17 cellular contexts compared by ENCODE assay signal in the genomic region with DNA sequence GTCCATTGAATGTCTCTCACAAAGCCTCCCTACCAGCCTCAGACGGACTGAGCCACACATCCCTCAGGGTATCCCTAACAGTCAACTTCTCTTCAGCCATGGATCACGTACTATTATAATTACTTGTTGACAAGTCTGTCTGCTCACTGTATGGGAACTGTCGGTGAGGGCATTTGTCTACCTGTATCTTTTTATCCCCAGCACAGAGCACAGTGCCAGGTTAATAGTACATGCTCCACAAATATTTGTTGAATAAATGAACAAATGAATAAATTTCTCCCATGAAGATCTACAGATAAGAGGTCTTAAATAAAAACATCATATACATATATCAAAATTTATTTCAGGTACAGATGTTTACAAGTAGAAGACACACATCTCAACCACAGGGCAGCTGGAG.
DNase-seq lines count a peak whose midpoint lies in the region; FAIRE-seq and TF ChIP-seq lines count a peak whose summit lies in the region.
"Had no signal": no experiment of that assay in that cellular context is flagged by ENCODE, and none has a peak within 500 bp of the region (broad histone marks: within the 10 kb centered on the region; RNA-seq: fewer than 3 reads in every experiment).

No MANE protein-coding gene starts in this region.

- no peak overlapping the region for H2BK5ac ChIP-seq in H1 (ENCODE audit: low read depth, low read length)
- no peak overlapping the region for H2BK5ac ChIP-seq in trophoblast cell (ENCODE audit: low read depth, low read length, poor library complexity)

- WGBS in H1 (ENCODE audit: extremely low coverage in 1 of 2, insufficient coverage in 1 of 2, insufficient read length in 1 of 2, insufficient replicate concordance in 2 of 2, low coverage in 1 of 2, low lambda C conversion rate in 2 of 2, missing lambda C conversion rate in 1 of 2), 2 experiments, result 86% methylated on average over 3 of the region's 3 CpGs; no CpG with 5 or more reads in 1 of the 2 experiments
- no CpG with 5 or more reads among the region's 3 CpGs for WGBS in trophoblast cell (ENCODE audit: extremely low coverage, insufficient coverage, insufficient read length)
- 93 to 99% methylated on average over 3 of the region's 3 CpGs for WGBS in thyroid gland, 2 donors

- H4K8ac ChIP-seq in H1 (ENCODE audit: extremely low read depth, insufficient read depth, low read length), result no peak overlapping the region
- no peak overlapping the region for H4K8ac ChIP-seq in trophoblast cell (ENCODE audit: low read depth, low read length)

- TF ChIP-seq POLR2A in H1 (IDR thresholded peaks at IDR 0.05; ENCODE audit: control extremely low read depth in 1 of 2, low read depth in 2 of 2, low read length in 2 of 2) (no peak), thyroid gland (IDR thresholded peaks at IDR 0.05) (no peak)

- H3K36me3 ChIP-seq in H1 (ENCODE audit: control insufficient read depth in 2 of 4, insufficient read depth in 4 of 4, low read length in 3 of 4) (no peaks in the 10 kb centered on the region), trophoblast cell (ENCODE audit: control insufficient read depth in 1 of 2, insufficient read depth in 2 of 2, low read length in 2 of 2) (no peaks in the 10 kb centered on the region), thyroid gland (no peaks in the 10 kb centered on the region)

- no peak overlapping the region for H2AFZ ChIP-seq in H1 (ENCODE audit: low read length)
- no peak overlapping the region for H2AFZ ChIP-seq in trophoblast cell (ENCODE audit: insufficient read depth, low read length, poor library complexity)

- POLR2A ChIA-PET in H1 (lab: Charles Lee; ENCODE audit: partially characterized antibody), result no interaction called here

- H3K79me2 ChIP-seq in H1 (ENCODE audit: control insufficient read depth in 1 of 2, insufficient read depth in 2 of 2, low read length in 2 of 2) (no peaks in the 10 kb centered on the region), trophoblast cell (ENCODE audit: control insufficient read depth, insufficient read depth, low read length, poor library complexity) (no peaks in the 10 kb centered on the region)

- H3K4me3 ChIP-seq in H1 (ENCODE audit: extremely low read depth in 1 of 4, insufficient read depth in 2 of 4, low read depth in 3 of 4, low read length in 4 of 4) (no peak overlapping the region), trophoblast cell (ENCODE audit: low read depth, low read length) (no peak overlapping the region), thyroid gland (replicated peaks in 1 of 3) (no peak overlapping the region)

- no peak overlapping the region for H2BK20ac ChIP-seq in H1 (ENCODE audit: low read length)

- H3K27ac ChIP-seq in 22Rv1 (peak overlapping the region; percentile 25), H1 (ENCODE audit: low read depth, low read length) (no peak overlapping the region), trophoblast cell (ENCODE audit: low read depth, low read length) (no peak overlapping the region), thyroid gland (no peak overlapping the region)

- H3K56ac ChIP-seq in H1 (replicated peaks; ENCODE audit: insufficient read length, low read depth, low read length), result no peak overlapping the region

- H3K23ac ChIP-seq in H1 (ENCODE audit: insufficient read length) (no peak overlapping the region), trophoblast cell (ENCODE audit: low read length) (no peak overlapping the region)

- H3K79me1 ChIP-seq in H1 (ENCODE audit: low read depth, low read length), result no peaks in the 10 kb centered on the region
- H3K79me1 ChIP-seq in trophoblast cell (ENCODE audit: low read length), result peaks cover 5% of the 10 kb centered on the region

- H4K5ac ChIP-seq in H1 (ENCODE audit: insufficient read length, low read depth, low read length), result no peak overlapping the region

- H3K14ac ChIP-seq in H1 (ENCODE audit: insufficient read length) (no peak overlapping the region), trophoblast cell (ENCODE audit: low read length) (no peak overlapping the region)

- H3K9ac ChIP-seq in H1 (replicated peaks in 1 of 4; ENCODE audit: extremely low read depth in 1 of 4, low read depth in 3 of 4, low read length in 3 of 4) (no peak overlapping the region), trophoblast cell (ENCODE audit: low read length) (no peak overlapping the region)

- 0 out of 2 replicates have a peak overlapping the region, but pooled peaks have one; percentile 10 for H2BK15ac ChIP-seq in H1 (ENCODE audit: low read length)

- H3K4me1 ChIP-seq in H1 (replicated peaks in 1 of 4; ENCODE audit: control insufficient read depth in 3 of 4, insufficient read depth in 4 of 4, low read length in 3 of 4), result peaks cover 5 to 12% (median 10%) of the 10 kb centered on the region in 4 experiments
- H3K4me1 ChIP-seq in trophoblast cell (ENCODE audit: control insufficient read depth in 1 of 2, insufficient read depth in 2 of 2, low read length in 2 of 2), result peaks cover 6 to 7% of the 10 kb centered on the region in 2 experiments
- H3K4me1 ChIP-seq in thyroid gland, result peaks cover 12% of the 10 kb centered on the region in 2 donors

- H4K12ac ChIP-seq in trophoblast cell (ENCODE audit: low read depth, low read length), result no peak overlapping the region

- H2BK120ac ChIP-seq in H1 (replicated peaks; ENCODE audit: low read depth, low read length) (no peak overlapping the region), trophoblast cell (ENCODE audit: insufficient read depth, low read length, poor library complexity) (no peak overlapping the region)

- TF ChIP-seq RAD21 in H1 (IDR thresholded peaks at IDR 0.05 in 1 of 2, conservative IDR thresholded peaks at IDR 0.05 in 1 of 2; ENCODE audit: low read depth in 2 of 2, low read length in 2 of 2), result no peak

- DNase-seq in NCI-H526 (lab: John Stamatoyannopoulos, UW) (peak; percentile 85 to 86), NCI-H774 (lab: John Stamatoyannopoulos, UW) (peak; percentile 25), H1 (ENCODE audit: low read depth in 1 of 2, low spot score in 2 of 2) (no peak), trophoblast cell (no peak), thyroid gland (no peak)
- DNase-seq in activated T-cell treated with anti-CD3 and anti-CD28 coated beads, Interleukin-2, amount 50 U/mL, for 48 hours, result no peak
- DNase-seq: C1 segment of cervical spinal cord; Caco-2; CD8-positive, alpha-beta T cell; DMS153; DND-41; GOT3; H7; HCEC 1CT had no signal

- intact Hi-C loops in thyroid gland (cut with DNase I), result no loop called here

- H3K4ac ChIP-seq in H1 (replicated peaks; ENCODE audit: insufficient read length, low read depth, low read length), result no peak overlapping the region
- H3K4ac ChIP-seq in trophoblast cell (ENCODE audit: low read depth, low read length), result no peak overlapping the region

- H4K20me1 ChIP-seq in H1 (replicated peaks in 1 of 2; ENCODE audit: control insufficient read depth in 1 of 2, insufficient read depth in 2 of 2, low read length in 2 of 2), result no peaks in the 10 kb centered on the region

- H3K27me3 ChIP-seq in H1 (replicated peaks in 1 of 4; ENCODE audit: control insufficient read depth in 3 of 4, extremely low read depth in 1 of 4, insufficient read depth in 3 of 4, low read length in 3 of 4) (no peaks in the 10 kb centered on the region), trophoblast cell (ENCODE audit: insufficient read depth, low read length) (no peaks in the 10 kb centered on the region), thyroid gland (no peaks in the 10 kb centered on the region)

- no peaks in the 10 kb centered on the region for H3K23me2 ChIP-seq in H1 (ENCODE audit: low read depth, low read length)

- no peak overlapping the region for H2AK5ac ChIP-seq in H1 (ENCODE audit: low read depth, low read length)
- no peak overlapping the region for H2AK5ac ChIP-seq in trophoblast cell (ENCODE audit: low read length)

- H3K4me2 ChIP-seq in H1 (ENCODE audit: insufficient read depth in 1 of 2, low read depth in 2 of 2, low read length in 2 of 2) (no peak overlapping the region), trophoblast cell (ENCODE audit: low read length) (no peak overlapping the region)

- H4K91ac ChIP-seq in H1 (replicated peaks; ENCODE audit: insufficient read length, low read length) (no peak overlapping the region), trophoblast cell (ENCODE audit: low read depth, low read length) (no peak overlapping the region)

- no peak overlapping the region for H2BK12ac ChIP-seq in H1 (ENCODE audit: low read depth, low read length)
- no peak overlapping the region for H2BK12ac ChIP-seq in trophoblast cell (ENCODE audit: low read length)

- TF ChIP-seq EP300 in H1 (IDR thresholded peaks at IDR 0.05; ENCODE audit: borderline replicate concordance in 1 of 2, low read depth in 2 of 2, low read length in 2 of 2), result no peak

- H3K9me3 ChIP-seq in H1 (ENCODE audit: insufficient read depth in 2 of 2, low read depth in 1 of 2, low read length in 1 of 2) (peaks cover 0 to 7% of the 10 kb centered on the region in 2 experiments; a peak in 1 of 4 replicates), trophoblast cell (ENCODE audit: insufficient read depth, low read depth, low read length) (no peaks in the 10 kb centered on the region), thyroid gland (no peaks in the 10 kb centered on the region)
- H3K9me3 ChIP-seq: Caco-2 had no signal

- no peak overlapping the region for H3K18ac ChIP-seq in H1 (ENCODE audit: extremely low read depth, low read length)
- H3K18ac ChIP-seq in trophoblast cell (ENCODE audit: low read length), result no peak overlapping the region

- FAIRE-seq in H1 (lab: Jason Lieb, UNC), result no peak
- FAIRE-seq: G401.6, GM12892 had no signal

- CTCF ChIA-PET in H1 (lab: Charles Lee; ENCODE audit: partially characterized antibody), result interaction anchor here (0.8 to 2.0 kb wide), 2 partner anchors 11 to 26 kb away, joined by 3 to 5 read pairs; no protein-coding TSS in a partner anchor

- TF ChIP-seq CTCF in 22Rv1 (IDR thresholded peaks at IDR 0.05), result no peak
- TF ChIP-seq CTCF in H1 (IDR thresholded peaks at IDR 0.05; ENCODE audit: control extremely low read depth in 1 of 3, insufficient read depth in 1 of 3, low read depth in 1 of 3, low read length in 3 of 3), result no peak
- no peak for TF ChIP-seq CTCF in thyroid gland (IDR thresholded peaks at IDR 0.05)

TF ChIP-seq in H1, 55 proteins besides CTCF, POLR2A, EP300 and RAD21:
- TF ChIP-seq BRCA1 (IDR thresholded peaks at IDR 0.05; ENCODE audit: low read depth, low read length), result no peak
- TF ChIP-seq EGR1 (IDR thresholded peaks at IDR 0.05; ENCODE audit: borderline replicate concordance, low read depth, low read length), result no peak

Comparison
In these comparisons a context has a peak if more than half of its experiments do, and no peak if none do; other contexts are left out.
1. DNase-seq: peak in NCI-H526 (2 of 2) and NCI-H774 (single experiment); none in H1 (0 of 2), trophoblast cell (0 of 2), thyroid gland (0 of 2) and activated T-cell treated with anti-CD3 and anti-CD28 coated beads, Interleukin-2, amount 50 U/mL, for 48 hours (0 of 2).